In the genomic region with DNA sequence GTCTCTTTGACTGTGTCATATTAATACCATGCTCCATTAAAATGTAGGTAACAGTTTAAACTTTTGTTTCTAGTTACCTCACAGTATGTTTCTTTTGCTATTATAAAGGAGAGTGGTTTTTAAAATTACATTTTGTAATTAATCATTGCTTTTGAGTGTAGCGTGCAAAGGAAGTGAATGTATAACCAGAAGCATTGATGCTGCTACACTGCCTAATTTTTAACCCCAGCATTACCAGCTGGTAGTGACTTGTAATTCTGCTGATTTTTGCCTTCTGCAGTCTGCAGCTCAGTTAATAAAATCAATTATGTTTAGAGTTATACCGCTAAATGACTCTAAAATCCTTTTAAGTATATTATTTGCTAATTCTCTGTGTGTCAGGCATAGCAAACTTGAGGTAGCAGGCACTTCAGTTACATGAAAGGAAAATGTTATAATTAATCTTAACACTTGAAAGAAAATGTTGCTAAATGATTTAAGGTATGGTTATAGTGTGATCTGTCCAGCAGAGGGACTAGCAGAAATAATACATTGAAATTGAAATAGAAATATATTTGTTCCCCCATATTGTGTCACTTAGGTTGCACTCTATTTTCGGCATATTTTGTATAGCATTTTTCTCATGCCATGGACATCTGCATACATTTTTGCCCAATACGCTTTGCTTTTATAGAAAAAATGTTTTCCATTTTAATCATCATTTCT, we compare ENCODE assay signal across 24 cellular contexts.
A peak's percentile ranks its signal among the peaks of the same experiment; 100 is the strongest.
DNase-seq lines count a peak whose midpoint lies in the region; TF ChIP-seq lines count a peak whose summit lies in the region.
"Had no signal": no experiment of that assay in that cellular context is flagged by ENCODE, and none has a peak within 500 bp of the region (broad histone marks: within the 10 kb centered on the region; RNA-seq: fewer than 3 reads in every experiment).

No MANE protein-coding gene starts in this region.

- no peaks in the 10 kb centered on the region for H3K9me3 Mint-ChIP-seq in chondrocyte (ENCODE audit: low read depth)

- no peak overlapping the region for H2AFZ ChIP-seq in neural cell (ENCODE audit: low read depth, low read length)

- H3K9ac ChIP-seq in neural cell (ENCODE audit: low read length), result no peak overlapping the region

- H3K79me2 ChIP-seq in neural cell (replicated peaks; ENCODE audit: insufficient read depth, low read length), result no peaks in the 10 kb centered on the region

- H3K4me3 ChIP-seq in LNCaP clone FGC (ENCODE audit: low read depth, low read length), result no peak overlapping the region
- no peak overlapping the region for H3K4me3 ChIP-seq in neural cell (ENCODE audit: low read length)
- H3K4me3 ChIP-seq: GM12878, transverse colon had no signal

- H3K4me1 Mint-ChIP-seq in chondrocyte (ENCODE audit: low read depth), result no peaks in the 10 kb centered on the region
- H3K4me1 Mint-ChIP-seq: natural killer cell had no signal

- H3K27me3 Mint-ChIP-seq in chondrocyte (ENCODE audit: low read depth), result peaks cover 5% of the 10 kb centered on the region
- H3K27me3 Mint-ChIP-seq: activated T-cell treated with anti-CD3 and anti-CD28 coated beads, Interleukin-2, amount 50 U/mL, for 24 hours had no signal

- DNase-seq in LNCaP clone FGC (ENCODE audit: low read depth) (no peak), chondrocyte (ENCODE audit: low spot score) (no peak), NCI-H2081 (lab: John Stamatoyannopoulos, UW) (no peak), NOMO-1 treated with dmso at 0.1 percent for 144 hours (lab: John Stamatoyannopoulos, UW; ENCODE audit: unreplicated experiment) (no peak), NCI-H1092 treated with DMSO at 0.1 percent for 48 hours (lab: John Stamatoyannopoulos, UW) (no peak)
- DNase-seq: activated CD4-positive, alpha-beta T cell treated with anti-CD3 and anti-CD28 coated beads for 48 hours; activated gamma-delta T cell treated with Interleukin-2 at 50 U/mL for 16 hours; activated T-cell treated with anti-CD3 and anti-CD28 coated beads, Interleukin-2, amount 50 U/mL, for 24 hours; central memory CD4-positive, alpha-beta T cell; dermis blood vessel endothelial cell; HCEC 1CT; islet precursor cell; natural killer cell; NCI-H2029; NCI-H345; NCI-H748 treated with DMSO at 0.1 percent for 48 hours; retina; T-helper 9 cell; transverse colon; WERI-Rb-1 had no signal

- no peaks in the 10 kb centered on the region for H3K36me3 Mint-ChIP-seq in chondrocyte (ENCODE audit: low read depth)
- H3K36me3 Mint-ChIP-seq: natural killer cell had no signal

- TF ChIP-seq RAD21 in neural cell (conservative IDR thresholded peaks at IDR 0.05), result no peak

- H3F3A ChIP-seq in neural cell (ENCODE audit: insufficient read depth, low read length, poor library complexity, severe bottlenecking), result no peaks in the 10 kb centered on the region

- no peaks in the 10 kb centered on the region for H4K20me1 ChIP-seq in neural cell (ENCODE audit: insufficient read depth)

- H3K4me2 ChIP-seq in neural cell (ENCODE audit: low read length), result no peak overlapping the region

- H3K27me3 ChIP-seq in neural cell (ENCODE audit: insufficient read depth, low read depth, low read length), result no peaks in the 10 kb centered on the region
- H3K27me3 ChIP-seq: transverse colon had no signal

- H3K27ac ChIP-seq in C4-2B (no peak overlapping the region), neural cell (ENCODE audit: low read length) (no peak overlapping the region)
- H3K27ac ChIP-seq: HL-60, transverse colon, WERI-Rb-1 had no signal

- H3K4me3 Mint-ChIP-seq in chondrocyte (ENCODE audit: unreplicated experiment), result no peak overlapping the region
- H3K4me3 Mint-ChIP-seq: activated T-cell treated with anti-CD3 and anti-CD28 coated beads, Interleukin-2, amount 50 U/mL, for 24 hours; natural killer cell had no signal

- peak; percentile 39 for TF ChIP-seq CTCF in C4-2B (conservative IDR thresholded peaks at IDR 0.05)
- peak; percentile 21; the same call in 1 of the 2 replicates for TF ChIP-seq CTCF in LNCaP clone FGC (IDR thresholded peaks at IDR 0.05; ENCODE audit: control insufficient read depth, extremely low read depth, insufficient read depth)
- peak; percentile 50 for TF ChIP-seq CTCF in chondrocyte (IDR thresholded peaks at IDR 0.05)
- TF ChIP-seq CTCF in neural cell (IDR thresholded peaks at IDR 0.05; ENCODE audit: poor library complexity, severe bottlenecking), result no peak

- no peaks in the 10 kb centered on the region for H3K36me3 ChIP-seq in neural cell (ENCODE audit: insufficient read depth, low read length)
- H3K36me3 ChIP-seq: transverse colon, WERI-Rb-1 had no signal

- H3K27ac Mint-ChIP-seq in chondrocyte (ENCODE audit: unreplicated experiment), result no peak overlapping the region
- H3K27ac Mint-ChIP-seq: activated T-cell treated with anti-CD3 and anti-CD28 coated beads, Interleukin-2, amount 50 U/mL, for 24 hours; natural killer cell had no signal

- no peak for TF ChIP-seq EP300 in neural cell (conservative IDR thresholded peaks at IDR 0.05; ENCODE audit: poor library complexity, severe bottlenecking)

- no peaks in the 10 kb centered on the region for H3K9me2 ChIP-seq in neural cell (ENCODE audit: insufficient read depth, low read length)

- no peaks in the 10 kb centered on the region for H3K9me3 ChIP-seq in neural cell (ENCODE audit: low read length)
- H3K9me3 ChIP-seq: transverse colon had no signal

TF ChIP-seq in neural cell, 6 proteins besides CTCF, POLR2A, EP300 and RAD21:
- TF ChIP-seq SMC3 (conservative IDR thresholded peaks at IDR 0.05; ENCODE audit: poor library complexity) (peak; percentile 20), TAF1 (IDR thresholded peaks at IDR 0.05; ENCODE audit: low read depth) (no peak)
